ENCODE assay signal across 10 cellular contexts in the genomic region with DNA sequence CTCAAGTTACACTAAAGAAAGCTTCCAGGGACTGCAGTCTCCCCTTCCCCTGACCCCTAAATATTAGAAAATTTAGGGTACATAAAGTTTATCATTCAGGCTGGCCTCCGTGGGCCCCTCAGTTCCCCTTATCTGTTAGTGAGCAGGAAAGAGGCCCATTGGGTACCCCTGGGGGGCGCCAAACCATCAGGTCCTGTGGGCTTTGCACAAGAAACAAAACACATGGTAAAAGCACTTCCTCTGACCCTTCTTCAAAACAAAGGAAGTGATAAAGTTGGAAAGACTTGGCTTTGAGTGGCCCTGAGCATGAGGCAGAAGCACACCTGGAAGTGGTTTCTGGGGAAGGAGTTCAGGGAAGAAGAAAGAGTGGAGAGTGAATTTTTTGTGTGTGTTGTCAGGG.
DNase-seq lines count a peak whose midpoint lies in the region; ATAC-seq, FAIRE-seq and TF ChIP-seq lines count a peak whose summit lies in the region.
"Had no signal": no experiment of that assay in that cellular context is flagged by ENCODE, and none has a peak within 500 bp of the region (broad histone marks: within the 10 kb centered on the region; RNA-seq: fewer than 3 reads in every experiment).

No MANE protein-coding gene starts in this region.

- no peaks in the 10 kb centered on the region for H3K36me3 Mint-ChIP-seq in activated naive CD8-positive, alpha-beta T cell treated with anti-CD3 and anti-CD28 coated beads for 36 hours
- H3K36me3 Mint-ChIP-seq: CD4-positive, CD25-positive, alpha-beta regulatory T cell; naive B cell had no signal

- no peak for FAIRE-seq in urothelium cell line (lab: Jason Lieb, UNC)

- POLR2A ChIA-PET in RWPE1 (lab: Yijun Ruan, JAX; ENCODE audit: low non-redundant PET), result no interaction called here

- TF ChIP-seq CTCF in LNCAP (IDR thresholded peaks at IDR 0.05), result peak; percentile 50
- no peak for TF ChIP-seq CTCF in RWPE1 (conservative IDR thresholded peaks at IDR 0.05; ENCODE audit: low read depth)

- H3K27me3 Mint-ChIP-seq in activated naive CD8-positive, alpha-beta T cell treated with anti-CD3 and anti-CD28 coated beads for 36 hours, result no peaks in the 10 kb centered on the region
- H3K27me3 Mint-ChIP-seq: naive B cell had no signal

- CTCF ChIA-PET in RWPE1 (lab: Yijun Ruan, JAX), result no interaction called here

- DNase-seq in NCI-H146 (lab: John Stamatoyannopoulos, UW), result peak; percentile 43
- DNase-seq in NCI-H146 treated with DMSO at 0.1 percent for 48 hours (lab: John Stamatoyannopoulos, UW; ENCODE audit: unreplicated experiment), result no peak
- peak; percentile 14 for DNase-seq in activated naive CD8-positive, alpha-beta T cell treated with anti-CD3 and anti-CD28 coated beads for 36 hours
- DNase-seq in left lobe of liver (ENCODE audit: low spot score), result no peak
- DNase-seq in RWPE1 (ENCODE audit: low spot score), result no peak
- no peak for DNase-seq in activated gamma-delta T cell treated with Interleukin-2 at 50 U/mL for 16 hours
- no peak for DNase-seq in urothelium cell line (ENCODE audit: low spot score)
- DNase-seq: naive B cell had no signal

- peak; percentile 52 for ATAC-seq in left lobe of liver

- no peaks in the 10 kb centered on the region for H3K9me3 Mint-ChIP-seq in activated naive CD8-positive, alpha-beta T cell treated with anti-CD3 and anti-CD28 coated beads for 36 hours

- H3K27ac ChIP-seq in RWPE1, result no peak overlapping the region

- no peak overlapping the region for H3K27ac Mint-ChIP-seq in activated naive CD8-positive, alpha-beta T cell treated with anti-CD3 and anti-CD28 coated beads for 36 hours
- H3K27ac Mint-ChIP-seq: CD4-positive, CD25-positive, alpha-beta regulatory T cell had no signal

- H3K4me1 Mint-ChIP-seq in activated naive CD8-positive, alpha-beta T cell treated with anti-CD3 and anti-CD28 coated beads for 36 hours, result peaks cover 2% of the 10 kb centered on the region
- H3K4me1 Mint-ChIP-seq: CD4-positive, CD25-positive, alpha-beta regulatory T cell had no signal

- no peak overlapping the region for H3K4me3 Mint-ChIP-seq in activated naive CD8-positive, alpha-beta T cell treated with anti-CD3 and anti-CD28 coated beads for 36 hours
- H3K4me3 Mint-ChIP-seq: CD4-positive, CD25-positive, alpha-beta regulatory T cell had no signal

Comparison
In these comparisons a context has a peak if more than half of its experiments do, and no peak if none do; other contexts are left out.
1. DNase-seq: peak in NCI-H146 (single experiment) and activated naive CD8-positive, alpha-beta T cell treated with anti-CD3 and anti-CD28 coated beads for 36 hours (single experiment); none in NCI-H146 treated with DMSO at 0.1 percent for 48 hours (single experiment), left lobe of liver (single experiment), RWPE1 (single experiment), activated gamma-delta T cell treated with Interleukin-2 at 50 U/mL for 16 hours (single experiment) and urothelium cell line (single experiment).